In genomic region chr15:67531379-67532059, GRCh38 we compare ENCODE assay signal across 15 cellular contexts. TPM values are rescaled to one million over a fixed set of nuclear protein-coding genes. Genes with fewer than 3 reads are reported as not detected.
DNase-seq lines count a peak whose midpoint lies in the region; ATAC-seq, FAIRE-seq and TF ChIP-seq lines count a peak whose summit lies in the region.
"Had no signal": no experiment of that assay in that cellular context is flagged by ENCODE, and none has a peak within 500 bp of the region (broad histone marks: within the 10 kb centered on the region; RNA-seq: fewer than 3 reads in every experiment).

No MANE protein-coding gene starts in this region.

- no peak overlapping the region for H3K4me3 ChIP-seq in NB4 (ENCODE audit: low read depth, low read length)
- H3K4me3 ChIP-seq in bronchial epithelial cell (ENCODE audit: low read depth, low read length) = no peak overlapping the region
- H3K4me3 ChIP-seq in skeletal muscle satellite cell (ENCODE audit: low read length) = peak overlapping the region; percentile 7
- H3K4me3 ChIP-seq: esophagus muscularis mucosa, mucosa of descending colon had no signal

- ATAC-seq in activated T-cell treated with anti-CD3 and anti-CD28 coated beads, Interleukin-2, amount 50 U/mL, for 4 hours = peak; percentile 80 to 93
- ATAC-seq: mucosa of descending colon had no signal

- H3K9me3 ChIP-seq in skeletal muscle satellite cell (replicated peaks; ENCODE audit: low read length) = no peaks in the 10 kb centered on the region
- H3K9me3 ChIP-seq: esophagus muscularis mucosa, mucosa of descending colon had no signal

- H3K9me3 Mint-ChIP-seq in activated T-cell treated with anti-CD3 and anti-CD28 coated beads, Interleukin-2, amount 50 U/mL, for 4 hours = no peaks in the 10 kb centered on the region
- H3K9me3 Mint-ChIP-seq: activated T-helper 2 cell treated with anti-CD3 and anti-CD28 coated beads, Interferon-gamma antibody, Interleukin-2, Interleukin-4, amounts not matched to agents 10 μg/mL and 5 μg/mL and 100 μg/mL, durations not matched to agents 14 hours and 24 hours and 36 hours had no signal

- no peak for TF ChIP-seq CTCF in NB4 (IDR thresholded peaks at IDR 0.05; ENCODE audit: low read depth, low read length)
- no peak for TF ChIP-seq CTCF in bronchial epithelial cell (IDR thresholded peaks at IDR 0.05; ENCODE audit: insufficient read depth, low read length, severe bottlenecking)

- peaks cover 7% of the 10 kb centered on the region for H3K4me1 Mint-ChIP-seq in activated T-cell treated with anti-CD3 and anti-CD28 coated beads, Interleukin-2, amount 50 U/mL, for 4 hours (ENCODE audit: low read depth)

- no peak for DNase-seq in activated T-cell treated with anti-CD3 and anti-CD28 coated beads, Interleukin-2, amount 50 U/mL, for 4 hours
- DNase-seq in activated T-cell treated with anti-CD3 and anti-CD28 coated beads for 4 hours (no peak), NB4 (ENCODE audit: low read depth) (peak; percentile 15), bronchial epithelial cell (ENCODE audit: low read depth) (peak; percentile 79), NCI-H128 (lab: John Stamatoyannopoulos, UW; ENCODE audit: unreplicated experiment) (no peak), frontal cortex (ENCODE audit: low spot score in 2 of 2) (no peak), cardiac septum (ENCODE audit: low spot score) (no peak)
- DNase-seq: DMS 273 treated with DMSO at 0.1 percent for 48 hours, mucosa of descending colon, NCI-H1092, Right ventricle myocardium superior had no signal

- H3K27me3 ChIP-seq in bronchial epithelial cell (ENCODE audit: control insufficient read depth, insufficient read depth, low read length) = no peaks in the 10 kb centered on the region
- H3K27me3 ChIP-seq in skeletal muscle satellite cell (ENCODE audit: control insufficient read depth, insufficient read depth, low read length) = no peaks in the 10 kb centered on the region
- H3K27me3 ChIP-seq: esophagus muscularis mucosa had no signal

- intact Hi-C loops in cardiac septum (cut with DNase I) = no loop called here

- peaks cover 12% of the 10 kb centered on the region for H3K4me1 ChIP-seq in skeletal muscle satellite cell (ENCODE audit: control insufficient read depth, insufficient read depth, low read length)
- H3K4me1 ChIP-seq: esophagus muscularis mucosa had no signal

- TF ChIP-seq POLR2A in NB4 (IDR thresholded peaks at IDR 0.05; ENCODE audit: extremely low read depth, insufficient read length) = no peak

- H3K4me3 Mint-ChIP-seq in activated T-cell treated with anti-CD3 and anti-CD28 coated beads, Interleukin-2, amount 50 U/mL, for 4 hours = no peak overlapping the region

- peak overlapping the region; percentile 26 for H3K4me2 ChIP-seq in skeletal muscle satellite cell (ENCODE audit: low read length)

- peaks cover 1% of the 10 kb centered on the region for H3K36me3 Mint-ChIP-seq in activated T-cell treated with anti-CD3 and anti-CD28 coated beads, Interleukin-2, amount 50 U/mL, for 4 hours (ENCODE audit: insufficient read depth)

- H3K9ac ChIP-seq in skeletal muscle satellite cell (ENCODE audit: low read depth, low read length) = no peak overlapping the region

- H3K27me3 Mint-ChIP-seq in activated T-cell treated with anti-CD3 and anti-CD28 coated beads, Interleukin-2, amount 50 U/mL, for 4 hours (ENCODE audit: low read depth) = no peaks in the 10 kb centered on the region

- H3K36me3 ChIP-seq in bronchial epithelial cell (ENCODE audit: control insufficient read depth, insufficient read depth, low read length) = no peaks in the 10 kb centered on the region
- H3K36me3 ChIP-seq in skeletal muscle satellite cell (ENCODE audit: insufficient read depth, low read length) = peaks cover 9% of the 10 kb centered on the region

- FAIRE-seq in bronchial epithelial cell (lab: Jason Lieb, UNC) (no peak), frontal cortex (lab: Jason Lieb, UNC) (no peak)
- FAIRE-seq: islet of Langerhans had no signal

RNA-seq across cellular contexts. Expression of gene C15orf61, which starts 10.6 kb away (rescaled TPM):
- 1 to 10 TPM; 8.3 to 9.2 (median 8.6) TPM for total RNA-seq in activated T-cell treated with anti-CD3 and anti-CD28 coated beads, Interleukin-2, amount 50 U/mL, for 4 hours
- total RNA-seq in bronchial epithelial cell (1.8 and 2.1 TPM in 2 replicates), frontal cortex (23.6 TPM), cardiac septum (7.6 TPM)
- 1.7 and 3.8 TPM in 2 replicates for total RNA-seq in skeletal muscle satellite cell (2012; rRNA removed)

RNA-seq across cellular contexts. Expression of gene MAP2K5, which starts 11.0 kb away (rescaled TPM):
- total RNA-seq in activated T-cell treated with anti-CD3 and anti-CD28 coated beads, Interleukin-2, amount 50 U/mL, for 4 hours = 10 to 100 TPM; 13.0 to 14.6 (median 14.2) TPM
- total RNA-seq in bronchial epithelial cell (2.4 and 2.9 TPM in 2 replicates), frontal cortex (11.0 TPM), cardiac septum (28.2 TPM)
- 2.8 and 3.5 TPM in 2 replicates for total RNA-seq in skeletal muscle satellite cell (2012; rRNA removed)

Comparison
In these comparisons a context has a peak if more than half of its experiments do, and no peak if none do; other contexts are left out.
1. DNase-seq: peak in NB4 (single experiment) and bronchial epithelial cell (single experiment); none in activated T-cell treated with anti-CD3 and anti-CD28 coated beads, Interleukin-2, amount 50 U/mL, for 4 hours (single experiment), activated T-cell treated with anti-CD3 and anti-CD28 coated beads for 4 hours (single experiment), NCI-H128 (single experiment), frontal cortex (0 of 2) and cardiac septum (single experiment).